ENCODE assay signal across 8 cellular contexts in genomic region chr4:38673109-38673978, GRCh38. TPM values are rescaled to one million over a fixed set of nuclear protein-coding genes. Genes with fewer than 3 reads are reported as not detected.
DNase-seq lines count a peak whose midpoint lies in the region; ATAC-seq and TF ChIP-seq lines count a peak whose summit lies in the region.

No MANE protein-coding gene starts in this region.

- no peaks in the 10 kb centered on the region for H3K36me3 ChIP-seq in colonic mucosa
- no peaks in the 10 kb centered on the region for H3K36me3 ChIP-seq in mucosa of rectum (ENCODE audit: control insufficient read depth in 2 of 2, insufficient read depth in 2 of 2, low read length in 2 of 2)
- no peaks in the 10 kb centered on the region for H3K36me3 ChIP-seq in aorta (ENCODE audit: control insufficient read depth in 1 of 2, insufficient read depth in 2 of 2, low read length in 1 of 2)

- H3K4me3 ChIP-seq in colonic mucosa, result no peak overlapping the region
- peak overlapping the region; percentile 46 to 59 for H3K4me3 ChIP-seq in mucosa of rectum (ENCODE audit: low read length in 2 of 2)
- H3K4me3 ChIP-seq in aorta (ENCODE audit: low read length in 2 of 2), result no peak overlapping the region

- H3K4me3 Mint-ChIP-seq in Calu3 (ENCODE audit: low read depth, unreplicated experiment), result peak overlapping the region; percentile 55

- TF ChIP-seq CTCF in Calu3 (IDR thresholded peaks at IDR 0.05; ENCODE audit: unreplicated experiment), result no peak
- TF ChIP-seq CTCF in colonic mucosa (IDR thresholded peaks at IDR 0.05), result no peak

- H3K4me1 ChIP-seq in colonic mucosa, result peaks cover 32% of the 10 kb centered on the region
- peaks cover 65 to 91% of the 10 kb centered on the region in 2 donors for H3K4me1 ChIP-seq in mucosa of rectum (ENCODE audit: control insufficient read depth in 2 of 2, insufficient read depth in 2 of 2, low read length in 2 of 2)
- H3K4me1 ChIP-seq in aorta (ENCODE audit: control insufficient read depth in 1 of 2, insufficient read depth in 2 of 2, low read length in 2 of 2), result peaks cover 3 to 5% of the 10 kb centered on the region in 2 donors

- H3K27ac ChIP-seq in colonic mucosa (peak overlapping the region; percentile 98), mucosa of rectum (ENCODE audit: low read depth in 2 of 2, low read length in 2 of 2) (peak overlapping the region; percentile 98 to 99), aorta (ENCODE audit: low read depth in 1 of 2, low read length in 2 of 2) (peak overlapping the region; percentile 5 to 95)

- WGBS in aorta, 2 donors, result 25% methylated on average over 7 of the region's 7 CpGs

- no peaks in the 10 kb centered on the region for H3K9me3 ChIP-seq in colonic mucosa
- H3K9me3 ChIP-seq in mucosa of rectum (ENCODE audit: control insufficient read depth in 2 of 2, low read length in 2 of 2), result no peaks in the 10 kb centered on the region
- no peaks in the 10 kb centered on the region for H3K9me3 ChIP-seq in aorta (ENCODE audit: control insufficient read depth, low read length)

- peak overlapping the region; percentile 55 for H3K27ac Mint-ChIP-seq in Calu3 (ENCODE audit: unreplicated experiment)

- H3K27me3 ChIP-seq in colonic mucosa, result no peaks in the 10 kb centered on the region
- no peaks in the 10 kb centered on the region for H3K27me3 ChIP-seq in mucosa of rectum (ENCODE audit: control insufficient read depth in 2 of 2, insufficient read depth in 2 of 2, low read length in 2 of 2)
- no peaks in the 10 kb centered on the region for H3K27me3 ChIP-seq in aorta (ENCODE audit: control insufficient read depth in 1 of 2, insufficient read depth in 2 of 2, low read length in 1 of 2)

- BruUV-seq in Calu3 (replicated peaks; lab: Mats Ljungman, UMichigan), result no TSS peak

- ATAC-seq in aorta (ENCODE audit: low FRiP score), result peak; percentile 53

- peaks cover 69% of the 10 kb centered on the region for H3K4me1 Mint-ChIP-seq in Calu3 (ENCODE audit: low read depth, unreplicated experiment)

- intact Hi-C loops in Calu3 (cut with micrococcal nuclease; ENCODE audit: unreplicated experiment) (loop anchor here (5.0 kb wide), 1 partner anchor 611 kb away; no protein-coding TSS in a partner anchor), colonic mucosa (cut with DNase I) (loop anchor here (10.0 kb wide), 1 partner anchor 609 kb away; no protein-coding TSS in a partner anchor), aorta (cut with DNase I) (loop anchor here (2.0 to 10.0 kb wide), 4 partner anchors 61 to 609 kb away; no protein-coding TSS in a partner anchor)

- H3K9ac ChIP-seq in colonic mucosa (ENCODE audit: low read depth in 2 of 2, low read length in 2 of 2), result peak overlapping the region; percentile 68 to 96
- peak overlapping the region; percentile 85 to 90 for H3K9ac ChIP-seq in mucosa of rectum (ENCODE audit: low read depth in 1 of 2, low read length in 2 of 2)

- peaks cover 67% of the 10 kb centered on the region for H3K36me3 Mint-ChIP-seq in Calu3 (ENCODE audit: insufficient read depth, unreplicated experiment)

- DNase-seq in Calu3 (peak; percentile 63), NCI-H345 (lab: John Stamatoyannopoulos, UW) (peak; percentile 49), colonic mucosa (peak; percentile 96), aorta (peak; percentile 65 to 80), NCI-H1092 treated with DMSO at 0.1 percent for 48 hours (lab: John Stamatoyannopoulos, UW) (no peak), HCEC 1CT (no peak), islet precursor cell (no peak)

- no peaks in the 10 kb centered on the region for H3K9me3 Mint-ChIP-seq in Calu3 (ENCODE audit: low read depth, unreplicated experiment)

- no peaks in the 10 kb centered on the region for H3K27me3 Mint-ChIP-seq in Calu3 (ENCODE audit: unreplicated experiment)

- CTCF ChIA-PET in Calu3 (lab: Charles Lee), result interaction anchor here (1.3 to 2.1 kb wide), 3 partner anchors 14 to 494 kb away, joined by 9 to 14 read pairs (median 9); no protein-coding TSS in a partner anchor

RNA-seq across cellular contexts. Expression of gene KLF3, which starts 9.3 kb away (rescaled TPM):
- total RNA-seq in Calu3 (2022) (49.9 and 56.6 TPM in 2 replicates), colonic mucosa (100 to 1,000 TPM in 1 of 2 donors, 10 to 100 TPM in 1; 87.1 to 116 TPM), aorta (10 to 100 TPM; 45.9 to 66.8 TPM)
- polyA plus RNA-seq in aorta, result 10 to 100 TPM; 13.0 to 16.7 TPM

Comparison
In these comparisons a context has a peak if more than half of its experiments do, and no peak if none do; other contexts are left out.
1. DNase-seq: peak in Calu3 (single experiment), NCI-H345 (single experiment), colonic mucosa (single experiment) and aorta (2 of 2); none in NCI-H1092 treated with DMSO at 0.1 percent for 48 hours (single experiment), HCEC 1CT (single experiment) and islet precursor cell (single experiment).
2. H3K4me3 ChIP-seq: peak in mucosa of rectum (2 of 2); none in colonic mucosa (single experiment) and aorta (0 of 2).
3. Peak in every context shown above with its lines, with median percentiles within 50 percentile points of each other: H3K27ac ChIP-seq.